Comparison of ENCODE assay signal across 14 cellular contexts in genomic region chr4:110184124-110184790, GRCh38. TPM values are rescaled to one million over a fixed set of nuclear protein-coding genes. Genes with fewer than 3 reads are reported as not detected.
DNase-seq lines count a peak whose midpoint lies in the region; ATAC-seq and TF ChIP-seq lines count a peak whose summit lies in the region.
"Had no signal": no experiment of that assay in that cellular context is flagged by ENCODE, and none has a peak within 500 bp of the region (broad histone marks: within the 10 kb centered on the region; RNA-seq: fewer than 3 reads in every experiment).

No MANE protein-coding gene starts in this region.

- H3K27me3 Mint-ChIP-seq in activated CD4-positive, alpha-beta T cell treated with anti-CD3 and anti-CD28 coated beads, Interleukin-2, amount 10 ng/mL, durations not matched to agents 24 days and 14 days: no peaks in the 10 kb centered on the region
- no peaks in the 10 kb centered on the region for H3K27me3 Mint-ChIP-seq in activated CD4-positive, alpha-beta T cell treated with anti-CD3 and anti-CD28 coated beads for 36 hours
- H3K27me3 Mint-ChIP-seq in brain: no peaks in the 10 kb centered on the region
- no peaks in the 10 kb centered on the region for H3K27me3 Mint-ChIP-seq in type B pancreatic cell

- DNase-seq in activated CD4-positive, alpha-beta T cell treated with anti-CD3 and anti-CD28 coated beads, Interleukin-2, amount 10 ng/mL, durations not matched to agents 24 days and 14 days: no peak
- DNase-seq in activated CD4-positive, alpha-beta T cell treated with anti-CD3 and anti-CD28 coated beads for 36 hours: no peak
- DNase-seq in LHCN-M2 (ENCODE audit: low read depth) (peak; percentile 31), osteoblast (ENCODE audit: insufficient read length, low spot score, missing footprints) (no peak), type B pancreatic cell (ENCODE audit: extremely low spot score, unreplicated experiment) (no peak)
- DNase-seq: activated CD4-positive, CD25-positive, alpha-beta regulatory T cell treated with anti-CD3 and anti-CD28 coated beads, Interleukin-2, amount 50 U/mL, for 72 hours; adrenal gland; NCI-H774; stimulated activated CD4-positive, alpha-beta T cell treated with anti-CD3 and anti-CD28 coated beads, Interleukin-1b, Interleukin-23, amount 100 ng/mL, for 48 hours had no signal

- peaks cover 13% of the 10 kb centered on the region for H3K4me1 ChIP-seq in osteoblast (ENCODE audit: insufficient read depth, low read length)

- H3K36me3 ChIP-seq in osteoblast (ENCODE audit: insufficient read depth, low read length): no peaks in the 10 kb centered on the region
- H3K36me3 ChIP-seq: adrenal gland had no signal

- no peak for TF ChIP-seq CTCF in brain (conservative IDR thresholded peaks at IDR 0.05)
- no peak for TF ChIP-seq CTCF in osteoblast (IDR thresholded peaks at IDR 0.05; ENCODE audit: extremely low read depth, low read depth, low read length)
- no peak for TF ChIP-seq CTCF in type B pancreatic cell (conservative IDR thresholded peaks at IDR 0.05)

- peaks cover 55% of the 10 kb centered on the region for H3K79me2 ChIP-seq in osteoblast (ENCODE audit: insufficient read depth, low read length)

- peaks cover 29% of the 10 kb centered on the region for H3K36me3 Mint-ChIP-seq in activated CD4-positive, alpha-beta T cell treated with anti-CD3 and anti-CD28 coated beads, Interleukin-2, amount 10 ng/mL, durations not matched to agents 24 days and 14 days (ENCODE audit: low read depth)
- H3K36me3 Mint-ChIP-seq in activated CD4-positive, alpha-beta T cell treated with anti-CD3 and anti-CD28 coated beads for 36 hours (ENCODE audit: low read depth): peaks cover 4% of the 10 kb centered on the region
- peaks cover 54% of the 10 kb centered on the region for H3K36me3 Mint-ChIP-seq in brain
- H3K36me3 Mint-ChIP-seq in type B pancreatic cell: peaks cover 42% of the 10 kb centered on the region

- H3K9me3 ChIP-seq in osteoblast (ENCODE audit: low read depth, low read length): no peaks in the 10 kb centered on the region
- H3K9me3 ChIP-seq: adrenal gland, HAP-1 had no signal

- POLR2A ChIA-PET in activated CD4-positive, alpha-beta T cell treated with anti-CD3 and anti-CD28 coated beads for 36 hours (lab: Charles Lee): interaction anchor here (0.7 kb wide), 1 partner anchor 297 kb away, joined by 3 read pairs; no protein-coding TSS in a partner anchor

- intact Hi-C loops in activated CD4-positive, alpha-beta T cell treated with anti-CD3 and anti-CD28 coated beads, Interleukin-2, amount 10 ng/mL, durations not matched to agents 24 days and 14 days (cut with micrococcal nuclease): no loop called here
- intact Hi-C loops in activated CD4-positive, alpha-beta T cell treated with anti-CD3 and anti-CD28 coated beads for 36 hours (cut with DNase I, micrococcal nuclease): no loop called here

- no peaks in the 10 kb centered on the region for H3K9me3 Mint-ChIP-seq in activated CD4-positive, alpha-beta T cell treated with anti-CD3 and anti-CD28 coated beads, Interleukin-2, amount 10 ng/mL, durations not matched to agents 24 days and 14 days
- H3K9me3 Mint-ChIP-seq in activated CD4-positive, alpha-beta T cell treated with anti-CD3 and anti-CD28 coated beads for 36 hours (ENCODE audit: low read depth): no peaks in the 10 kb centered on the region
- no peaks in the 10 kb centered on the region for H3K9me3 Mint-ChIP-seq in brain
- H3K9me3 Mint-ChIP-seq in type B pancreatic cell: no peaks in the 10 kb centered on the region
- H3K9me3 Mint-ChIP-seq: mesothelial cell of epicardium had no signal

- H3K27ac Mint-ChIP-seq in activated CD4-positive, alpha-beta T cell treated with anti-CD3 and anti-CD28 coated beads, Interleukin-2, amount 10 ng/mL, durations not matched to agents 24 days and 14 days: peak overlapping the region; percentile 9
- H3K27ac Mint-ChIP-seq in activated CD4-positive, alpha-beta T cell treated with anti-CD3 and anti-CD28 coated beads for 36 hours: no peak overlapping the region
- H3K27ac Mint-ChIP-seq in brain (peak overlapping the region in 3 of 5 experiments; percentile 5 to 89 (median 49)), type B pancreatic cell (no peak overlapping the region)

- no peak overlapping the region for H3K27ac ChIP-seq in osteoblast (ENCODE audit: low read depth, low read length)
- H3K27ac ChIP-seq: adrenal gland had no signal

- H4K20me1 ChIP-seq in osteoblast (ENCODE audit: insufficient read depth, low read length): peaks cover 3% of the 10 kb centered on the region

- H3K4me1 Mint-ChIP-seq in activated CD4-positive, alpha-beta T cell treated with anti-CD3 and anti-CD28 coated beads, Interleukin-2, amount 10 ng/mL, durations not matched to agents 24 days and 14 days: peaks cover 15% of the 10 kb centered on the region
- peaks cover 4% of the 10 kb centered on the region for H3K4me1 Mint-ChIP-seq in activated CD4-positive, alpha-beta T cell treated with anti-CD3 and anti-CD28 coated beads for 36 hours
- H3K4me1 Mint-ChIP-seq in brain (peaks cover 49% of the 10 kb centered on the region), type B pancreatic cell (ENCODE audit: unreplicated experiment) (peaks cover 33% of the 10 kb centered on the region)

- ATAC-seq in activated CD4-positive, alpha-beta T cell treated with anti-CD3 and anti-CD28 coated beads for 36 hours: no peak
- ATAC-seq in HG02798 (IDR thresholded peaks at IDR 0.05; ENCODE audit: poor library complexity, unreplicated experiment): no peak
- ATAC-seq in activated CD4-positive, CD25-positive, alpha-beta regulatory T cell treated with anti-CD3 and anti-CD28 coated beads, Interleukin-2, amount 50 U/mL, for 24 hours: no peak

- peak overlapping the region; percentile 34 for H3K4me2 ChIP-seq in osteoblast (ENCODE audit: insufficient read depth, low read length)

- CTCF ChIA-PET in activated CD4-positive, alpha-beta T cell treated with anti-CD3 and anti-CD28 coated beads for 36 hours (lab: Charles Lee): interaction anchor here (0.5 to 0.8 kb wide), 2 partner anchors 9 to 751 kb away, joined by 3 read pairs; no protein-coding TSS in a partner anchor

- H3K4me3 Mint-ChIP-seq in activated CD4-positive, alpha-beta T cell treated with anti-CD3 and anti-CD28 coated beads, Interleukin-2, amount 10 ng/mL, durations not matched to agents 24 days and 14 days: no peak overlapping the region
- H3K4me3 Mint-ChIP-seq in activated CD4-positive, alpha-beta T cell treated with anti-CD3 and anti-CD28 coated beads for 36 hours: no peak overlapping the region
- H3K4me3 Mint-ChIP-seq in brain (peak overlapping the region in 4 of 5 experiments; percentile 3 to 57 (median 14)), type B pancreatic cell (no peak overlapping the region)
- H3K4me3 Mint-ChIP-seq: mesothelial cell of epicardium had no signal

- no peak overlapping the region for H2AFZ ChIP-seq in osteoblast (ENCODE audit: low read length)

- no peaks in the 10 kb centered on the region for H3K27me3 ChIP-seq in osteoblast (ENCODE audit: insufficient read depth, low read length)
- H3K27me3 ChIP-seq: adrenal gland had no signal

- H3K4me3 ChIP-seq in osteoblast (ENCODE audit: insufficient read depth, low read length): no peak overlapping the region
- H3K4me3 ChIP-seq: adrenal gland, HAP-1 had no signal

RNA-seq across cellular contexts. Expression of gene ELOVL6, which starts 14.2 kb away (rescaled TPM):
- 14.5 and 15.6 TPM in 2 replicates for total RNA-seq in activated CD4-positive, alpha-beta T cell treated with anti-CD3 and anti-CD28 coated beads, Interleukin-2, amount 10 ng/mL, durations not matched to agents 24 days and 14 days
- 10 to 100 TPM; 10.2 TPM for total RNA-seq in activated CD4-positive, alpha-beta T cell treated with anti-CD3 and anti-CD28 coated beads for 36 hours
- total RNA-seq in LHCN-M2 (2014; rRNA removed) (10.4 and 10.7 TPM in 2 replicates), osteoblast (12.7 and 19.7 TPM in 2 replicates), type B pancreatic cell (ENCODE audit: low replicate concordance) (33.4 and 51.6 TPM in 2 replicates)
- 14.8 TPM for polyA plus RNA-seq in LHCN-M2 (2012)
- 2.3 TPM for polyA plus RNA-seq in brain (ENCODE audit: insufficient read depth, low read depth, low replicate concordance)

Comparison
In these comparisons a context has a peak if more than half of its experiments do, and no peak if none do; other contexts are left out.
1. H3K27ac Mint-ChIP-seq: peak in activated CD4-positive, alpha-beta T cell treated with anti-CD3 and anti-CD28 coated beads, Interleukin-2, amount 10 ng/mL, durations not matched to agents 24 days and 14 days (single experiment) and brain (3 of 5); none in activated CD4-positive, alpha-beta T cell treated with anti-CD3 and anti-CD28 coated beads for 36 hours (single experiment) and type B pancreatic cell (single experiment).
2. H3K4me3 Mint-ChIP-seq: peak in brain (4 of 5); none in activated CD4-positive, alpha-beta T cell treated with anti-CD3 and anti-CD28 coated beads, Interleukin-2, amount 10 ng/mL, durations not matched to agents 24 days and 14 days (single experiment), activated CD4-positive, alpha-beta T cell treated with anti-CD3 and anti-CD28 coated beads for 36 hours (single experiment) and type B pancreatic cell (single experiment).